Comparison of ENCODE assay signal across 13 cellular contexts in genomic region chr3:106423321-106424225, GRCh38.
A peak's percentile ranks its signal among the peaks of the same experiment; 100 is the strongest.
DNase-seq lines count a peak whose midpoint lies in the region; ATAC-seq and TF ChIP-seq lines count a peak whose summit lies in the region.
"Had no signal": no experiment of that assay in that cellular context is flagged by ENCODE, and none has a peak within 500 bp of the region (broad histone marks: within the 10 kb centered on the region; RNA-seq: fewer than 3 reads in every experiment).

No MANE protein-coding gene starts in this region.

- intact Hi-C loops in transverse colon (cut with DNase I; ENCODE audit: low total_unique reads): no loop called here

- TF ChIP-seq CTCF in AG10803 (conservative IDR thresholded peaks at IDR 0.05; ENCODE audit: low read length) (no peak), GM13977 (IDR thresholded peaks at IDR 0.05; ENCODE audit: extremely low read depth, insufficient read depth, missing control alignments) (no peak), transverse colon (IDR thresholded peaks at IDR 0.05) (no peak)

- TF ChIP-seq EP300 in transverse colon (IDR thresholded peaks at IDR 0.05; ENCODE audit: low read depth): no peak

- TF ChIP-seq POLR2A in transverse colon (IDR thresholded peaks at IDR 0.05): no peak

- in situ Hi-C loops in GM13977 (cut with MboI; ENCODE audit: low pct_unique_long_range_greater_than_20kb, low sequenced_read_pairs, unreplicated experiment) (no loop called here), transverse colon (cut with MboI; ENCODE audit: low pct_ligation_motif_present in 1 of 4, low pct_unique_long_range_greater_than_20kb in 1 of 4, low sequenced_read_pairs in 3 of 4) (no loop called here)

- H3K27ac ChIP-seq in substantia nigra (ENCODE audit: low read depth, low read length, poor library complexity, severe bottlenecking): no peak overlapping the region
- H3K27ac ChIP-seq in transverse colon: no peak overlapping the region
- H3K27ac ChIP-seq: ascending aorta, psoas muscle, SJSA1 had no signal

- H3K4me1 ChIP-seq in transverse colon: no peaks in the 10 kb centered on the region
- H3K4me1 ChIP-seq: ascending aorta, psoas muscle had no signal

- no peaks in the 10 kb centered on the region for H3K36me3 ChIP-seq in transverse colon
- H3K36me3 ChIP-seq: ascending aorta, SJSA1 had no signal

- no peaks in the 10 kb centered on the region for H3K27me3 ChIP-seq in transverse colon
- H3K27me3 ChIP-seq: ascending aorta, SJSA1 had no signal

- 44 to 62% methylated on average over 6 to 7 of the region's 7 CpGs for WGBS in transverse colon (ENCODE audit: low coverage in 1 of 2), 2 donors

- ATAC-seq in HG03520 (IDR thresholded peaks at IDR 0.05; ENCODE audit: unreplicated experiment): peak; percentile 57
- peak; percentile 61 for ATAC-seq in esophagus mucosa
- ATAC-seq: psoas muscle had no signal

- DNase-seq in AG10803 (ENCODE audit: low read depth): peak; percentile 18
- peak; percentile 17 for DNase-seq in GM13977 (ENCODE audit: low spot score)
- DNase-seq in substantia nigra (lab: John Stamatoyannopoulos, UW): no peak
- no peak for DNase-seq in GOT3 (lab: John Stamatoyannopoulos, UW)
- no peak for DNase-seq in transverse colon
- DNase-seq in T-helper 9 cell: no peak
- DNase-seq: activated CD4-positive, alpha-beta T cell treated with anti-CD3 and anti-CD28 coated beads for 4 hours; NCI-H1417 treated with DMSO at 0.1 percent for 48 hours; psoas muscle had no signal

- H3K4me3 ChIP-seq in AG10803 (ENCODE audit: low read length) (no peak overlapping the region), transverse colon (no peak overlapping the region)
- H3K4me3 ChIP-seq: ascending aorta, psoas muscle, SJSA1 had no signal

- H3K9me3 ChIP-seq in transverse colon: peaks cover 0 to 3% of the 10 kb centered on the region in 2 donors
- H3K9me3 ChIP-seq: ascending aorta, psoas muscle, SJSA1 had no signal

Comparison
In these comparisons a context has a peak if more than half of its experiments do, and no peak if none do; other contexts are left out.
1. DNase-seq: peak in AG10803 (single experiment) and GM13977 (single experiment); none in substantia nigra (0 of 49), GOT3 (single experiment), transverse colon (single experiment) and T-helper 9 cell (single experiment).